ENCODE assay signal across 38 cellular contexts in genomic region chrX:43853225-43853828, GRCh38. TPM values are rescaled to one million over a fixed set of nuclear protein-coding genes. Genes with fewer than 3 reads are reported as not detected.
"Had no signal": no experiment of that assay in that cellular context is flagged by ENCODE, and none has a peak within 500 bp of the region (broad histone marks: within the 10 kb centered on the region; RNA-seq: fewer than 3 reads in every experiment).

No MANE protein-coding gene starts in this region.

- FAIRE-seq: bronchial epithelial cell, colon had no signal

- H3K4me3 ChIP-seq: adrenal gland, esophagus muscularis mucosa, gastrocnemius medialis, heart left ventricle had no signal

- DNase-seq: activated B cell treated with CpG ODN at 0.5 μM for 24 hours; activated CD4-positive, alpha-beta T cell treated with anti-CD3 and anti-CD28 coated beads for 48 hours; activated CD4-positive, alpha-beta T cell treated with anti-CD3 and anti-CD28 coated beads, Interleukin-2, amount 50 U/mL, for 1 hour; activated CD4-positive, alpha-beta T cell treated with anti-CD3 and anti-CD28 coated beads, Interleukin-2, amount 50 U/mL, for 48 hours; activated CD8-positive, alpha-beta memory T cell treated with anti-CD3 and anti-CD28 coated beads, Interleukin-2, amount 10 ng/mL, durations not matched to agents 7 days and 5 days; activated CD8-positive, alpha-beta memory T cell treated with anti-CD3 and anti-CD28 coated beads, Interleukin-2, amount 50 U/mL, for 4 hours; activated CD8-positive, alpha-beta T cell treated with anti-CD3 and anti-CD28 coated beads for 36 hours; activated effector memory CD4-positive, alpha-beta T cell treated with anti-CD3 and anti-CD28 coated beads, Interleukin-2, amount 50 U/mL, for 16 hours; activated naive CD4-positive, alpha-beta T cell treated with anti-CD3 and anti-CD28 coated beads for 36 hours; activated naive CD8-positive, alpha-beta T cell treated with anti-CD3 and anti-CD28 coated beads for 36 hours; activated naive CD8-positive, alpha-beta T cell treated with anti-CD3 and anti-CD28 coated beads, Interleukin-2, amount 50 U/mL, for 24 hours; activated T-cell treated with anti-CD3 and anti-CD28 coated beads, Interleukin-2, amount 50 U/mL, for 1 hour; activated T-cell treated with anti-CD3 and anti-CD28 coated beads, Interleukin-2, amount 50 U/mL, for 48 hours; adrenal gland; amygdala; aorta; cortex of kidney; dermis blood vessel endothelial cell; effector CD4-positive, alpha-beta T cell; effector memory CD8-positive, alpha-beta T cell; erythroblast; foreskin keratinocyte; gastrocnemius medialis; glutamatergic neuron; heart left ventricle; T1000; WERI-Rb-1 had no signal

- H3K36me3 Mint-ChIP-seq: activated CD8-positive, alpha-beta memory T cell treated with anti-CD3 and anti-CD28 coated beads, Interleukin-2, amount 10 ng/mL, durations not matched to agents 7 days and 5 days; activated naive CD4-positive, alpha-beta T cell treated with anti-CD3 and anti-CD28 coated beads, Interleukin-2, amount 50 U/mL, for 24 hours; activated naive CD8-positive, alpha-beta T cell treated with anti-CD3 and anti-CD28 coated beads for 36 hours; brain had no signal

- H3K27ac Mint-ChIP-seq: activated B cell treated with CpG ODN at 0.5 μM for 24 hours; activated CD8-positive, alpha-beta memory T cell treated with anti-CD3 and anti-CD28 coated beads, Interleukin-2, amount 10 ng/mL, durations not matched to agents 7 days and 5 days; activated CD8-positive, alpha-beta T cell treated with anti-CD3 and anti-CD28 coated beads for 36 hours; activated naive CD4-positive, alpha-beta T cell treated with anti-CD3 and anti-CD28 coated beads for 36 hours; activated naive CD4-positive, alpha-beta T cell treated with anti-CD3 and anti-CD28 coated beads, Interleukin-2, amount 50 U/mL, for 24 hours; activated naive CD8-positive, alpha-beta T cell treated with anti-CD3 and anti-CD28 coated beads for 36 hours; activated naive CD8-positive, alpha-beta T cell treated with anti-CD3 and anti-CD28 coated beads, Interleukin-2, amount 50 U/mL, for 24 hours; activated T-helper 1 cell treated with anti-CD3 and anti-CD28 coated beads, Interleukin-12 subunit alpha, Interleukin-12 subunit beta, Interleukin-2, Interleukin-4 antibody, amounts not matched to agents 30 ng/mL and 10 ng/mL and 1 ng/mL, durations not matched to agents 14 hours and 24 hours and 36 hours; activated T-helper 2 cell treated with anti-CD3 and anti-CD28 coated beads, Interferon-gamma antibody, Interleukin-2, Interleukin-4, amounts not matched to agents 10 μg/mL and 5 μg/mL and 100 μg/mL, durations not matched to agents 14 hours and 24 hours and 36 hours; brain; effector memory CD8-positive, alpha-beta T cell; T-helper 1 cell treated with Interleukin-12 subunit alpha and Interleukin-12 subunit beta and Interleukin-4 antibody, amounts not matched to agents 30 μg/mL and 1 μg/mL, for 36 hours; T-helper 2 cell treated with Interferon-gamma antibody and Interleukin-4, amounts not matched to agents 5 μg/mL and 100 μg/mL, for 36 hours had no signal

- H3K9me3 ChIP-seq: adrenal gland, esophagus muscularis mucosa, gastrocnemius medialis, heart left ventricle had no signal

- H3K27me3 ChIP-seq: adrenal gland, esophagus muscularis mucosa, foreskin keratinocyte, gastrocnemius medialis had no signal

- H3K27ac ChIP-seq: adrenal gland, esophagus muscularis mucosa, foreskin keratinocyte, heart left ventricle, WERI-Rb-1 had no signal

- H3K36me3 ChIP-seq: adrenal gland, esophagus muscularis mucosa, gastrocnemius medialis, heart left ventricle, WERI-Rb-1 had no signal

- H3K4me1 Mint-ChIP-seq: activated B cell treated with CpG ODN at 0.5 μM for 24 hours; activated CD8-positive, alpha-beta memory T cell treated with anti-CD3 and anti-CD28 coated beads, Interleukin-2, amount 10 ng/mL, durations not matched to agents 7 days and 5 days; activated naive CD4-positive, alpha-beta T cell treated with anti-CD3 and anti-CD28 coated beads, Interleukin-2, amount 50 U/mL, for 24 hours; activated naive CD8-positive, alpha-beta T cell treated with anti-CD3 and anti-CD28 coated beads for 36 hours; activated naive CD8-positive, alpha-beta T cell treated with anti-CD3 and anti-CD28 coated beads, Interleukin-2, amount 50 U/mL, for 24 hours had no signal

- H3K4me1 ChIP-seq: foreskin keratinocyte had no signal

- H3K9me3 Mint-ChIP-seq: activated B cell treated with CpG ODN at 0.5 μM for 24 hours; activated CD8-positive, alpha-beta T cell treated with anti-CD3 and anti-CD28 coated beads for 36 hours; activated naive CD4-positive, alpha-beta T cell treated with anti-CD3 and anti-CD28 coated beads for 36 hours; activated naive CD4-positive, alpha-beta T cell treated with anti-CD3 and anti-CD28 coated beads, Interleukin-2, amount 50 U/mL, for 24 hours; activated naive CD8-positive, alpha-beta T cell treated with anti-CD3 and anti-CD28 coated beads for 36 hours; activated naive CD8-positive, alpha-beta T cell treated with anti-CD3 and anti-CD28 coated beads, Interleukin-2, amount 50 U/mL, for 24 hours; activated T-helper 1 cell treated with anti-CD3 and anti-CD28 coated beads, Interleukin-12 subunit alpha, Interleukin-12 subunit beta, Interleukin-2, Interleukin-4 antibody, amounts not matched to agents 30 ng/mL and 10 ng/mL and 1 ng/mL, durations not matched to agents 14 hours and 24 hours and 36 hours; activated T-helper 2 cell treated with anti-CD3 and anti-CD28 coated beads, Interferon-gamma antibody, Interleukin-2, Interleukin-4, amounts not matched to agents 10 μg/mL and 5 μg/mL and 100 μg/mL, durations not matched to agents 14 hours and 24 hours and 36 hours; effector memory CD8-positive, alpha-beta T cell; T-helper 1 cell treated with Interleukin-12 subunit alpha and Interleukin-12 subunit beta and Interleukin-4 antibody, amounts not matched to agents 30 μg/mL and 1 μg/mL, for 36 hours; T-helper 2 cell treated with Interferon-gamma antibody and Interleukin-4, amounts not matched to agents 5 μg/mL and 100 μg/mL, for 36 hours had no signal

- H3K4me3 Mint-ChIP-seq: activated B cell treated with CpG ODN at 0.5 μM for 24 hours; activated CD8-positive, alpha-beta memory T cell treated with anti-CD3 and anti-CD28 coated beads, Interleukin-2, amount 10 ng/mL, durations not matched to agents 7 days and 5 days; activated CD8-positive, alpha-beta T cell treated with anti-CD3 and anti-CD28 coated beads for 36 hours; activated naive CD4-positive, alpha-beta T cell treated with anti-CD3 and anti-CD28 coated beads for 36 hours; activated naive CD4-positive, alpha-beta T cell treated with anti-CD3 and anti-CD28 coated beads, Interleukin-2, amount 50 U/mL, for 24 hours; activated naive CD8-positive, alpha-beta T cell treated with anti-CD3 and anti-CD28 coated beads for 36 hours; activated naive CD8-positive, alpha-beta T cell treated with anti-CD3 and anti-CD28 coated beads, Interleukin-2, amount 50 U/mL, for 24 hours; activated T-helper 1 cell treated with anti-CD3 and anti-CD28 coated beads, Interleukin-12 subunit alpha, Interleukin-12 subunit beta, Interleukin-2, Interleukin-4 antibody, amounts not matched to agents 30 ng/mL and 10 ng/mL and 1 ng/mL, durations not matched to agents 14 hours and 24 hours and 36 hours; brain; effector memory CD8-positive, alpha-beta T cell; T-helper 1 cell treated with Interleukin-12 subunit alpha and Interleukin-12 subunit beta and Interleukin-4 antibody, amounts not matched to agents 30 μg/mL and 1 μg/mL, for 36 hours; T-helper 2 cell treated with Interferon-gamma antibody and Interleukin-4, amounts not matched to agents 5 μg/mL and 100 μg/mL, for 36 hours had no signal

- H3K27me3 Mint-ChIP-seq: activated CD8-positive, alpha-beta memory T cell treated with anti-CD3 and anti-CD28 coated beads, Interleukin-2, amount 10 ng/mL, durations not matched to agents 7 days and 5 days; activated CD8-positive, alpha-beta T cell treated with anti-CD3 and anti-CD28 coated beads for 36 hours; activated naive CD4-positive, alpha-beta T cell treated with anti-CD3 and anti-CD28 coated beads, Interleukin-2, amount 50 U/mL, for 24 hours; activated naive CD8-positive, alpha-beta T cell treated with anti-CD3 and anti-CD28 coated beads for 36 hours; activated naive CD8-positive, alpha-beta T cell treated with anti-CD3 and anti-CD28 coated beads, Interleukin-2, amount 50 U/mL, for 24 hours; effector memory CD8-positive, alpha-beta T cell had no signal

- ATAC-seq: activated CD4-positive, CD25-positive, alpha-beta regulatory T cell treated with anti-CD3 and anti-CD28 coated beads, Interleukin-2, amount 50 U/mL, for 24 hours; activated CD8-positive, alpha-beta memory T cell treated with anti-CD3 and anti-CD28 coated beads, Interleukin-2, amount 10 ng/mL, durations not matched to agents 7 days and 5 days; activated CD8-positive, alpha-beta T cell treated with anti-CD3 and anti-CD28 coated beads for 36 hours; activated naive CD8-positive, alpha-beta T cell treated with anti-CD3 and anti-CD28 coated beads, Interleukin-2, amount 50 U/mL, for 24 hours; effector memory CD8-positive, alpha-beta T cell; foreskin keratinocyte; gastrocnemius medialis; heart left ventricle had no signal

RNA-seq across cellular contexts. Expression of gene MAOB, which starts 28.9 kb away (rescaled TPM):
- total RNA-seq: activated B cell treated with CpG ODN at 0.5 μM for 24 hours; activated CD8-positive, alpha-beta memory T cell treated with anti-CD3 and anti-CD28 coated beads for 36 hours; activated CD8-positive, alpha-beta memory T cell treated with anti-CD3 and anti-CD28 coated beads, Interleukin-2, amount 10 ng/mL, durations not matched to agents 7 days and 5 days; activated CD8-positive, alpha-beta T cell treated with anti-CD3 and anti-CD28 coated beads for 36 hours; activated naive CD4-positive, alpha-beta T cell treated with anti-CD3 and anti-CD28 coated beads for 36 hours; activated naive CD8-positive, alpha-beta T cell treated with anti-CD3 and anti-CD28 coated beads for 36 hours; activated T-helper 1 cell treated with anti-CD3 and anti-CD28 coated beads, Interleukin-12 subunit alpha, Interleukin-12 subunit beta, Interleukin-2, Interleukin-4 antibody, amounts not matched to agents 30 ng/mL and 10 ng/mL and 1 ng/mL, durations not matched to agents 14 hours and 24 hours and 36 hours; dermis blood vessel endothelial cell; foreskin keratinocyte had no signal
